ENCODE assay signal across 1 cellular context in the genomic region with DNA sequence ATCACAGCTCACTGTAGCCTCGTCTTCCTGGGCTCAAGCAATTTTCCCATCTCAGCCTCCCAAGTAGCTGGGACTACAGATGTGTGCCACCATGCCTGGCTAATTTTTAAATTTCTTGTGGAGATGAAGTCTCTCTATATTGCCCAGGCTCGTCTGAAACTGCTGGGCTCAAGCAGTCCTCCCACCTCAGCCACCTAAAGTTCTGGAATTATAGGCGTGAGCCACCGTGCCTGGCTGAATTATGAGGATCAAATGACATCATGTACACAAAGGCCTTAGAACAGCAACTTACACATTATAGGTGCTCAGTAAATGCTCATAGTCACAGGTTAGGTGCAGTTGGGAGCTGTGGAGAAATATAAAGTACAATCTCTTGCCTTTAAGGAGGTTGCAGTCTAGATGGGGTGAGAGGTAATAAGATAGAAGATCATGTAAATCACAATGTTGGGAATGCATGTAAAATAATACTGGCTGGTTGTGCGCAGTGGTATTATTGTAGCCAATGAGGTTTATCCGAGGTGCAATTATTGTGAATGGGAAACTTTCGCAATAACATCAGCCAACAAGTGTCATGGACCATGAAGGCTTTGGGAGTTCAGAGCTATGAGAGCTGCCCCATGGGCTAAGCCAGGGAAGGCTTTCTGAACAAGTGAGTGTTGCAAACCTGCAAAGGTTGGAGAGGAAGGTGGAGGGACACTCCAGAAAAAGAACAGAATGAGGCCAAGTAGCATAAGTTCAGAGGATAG.
TF ChIP-seq lines count a peak whose summit lies in the region.

No MANE protein-coding gene starts in this region.

TF ChIP-seq in HCT116, 20 proteins besides CTCF, POLR2A, EP300 and RAD21 (continued from another document):
- TF ChIP-seq, protein P1, sequence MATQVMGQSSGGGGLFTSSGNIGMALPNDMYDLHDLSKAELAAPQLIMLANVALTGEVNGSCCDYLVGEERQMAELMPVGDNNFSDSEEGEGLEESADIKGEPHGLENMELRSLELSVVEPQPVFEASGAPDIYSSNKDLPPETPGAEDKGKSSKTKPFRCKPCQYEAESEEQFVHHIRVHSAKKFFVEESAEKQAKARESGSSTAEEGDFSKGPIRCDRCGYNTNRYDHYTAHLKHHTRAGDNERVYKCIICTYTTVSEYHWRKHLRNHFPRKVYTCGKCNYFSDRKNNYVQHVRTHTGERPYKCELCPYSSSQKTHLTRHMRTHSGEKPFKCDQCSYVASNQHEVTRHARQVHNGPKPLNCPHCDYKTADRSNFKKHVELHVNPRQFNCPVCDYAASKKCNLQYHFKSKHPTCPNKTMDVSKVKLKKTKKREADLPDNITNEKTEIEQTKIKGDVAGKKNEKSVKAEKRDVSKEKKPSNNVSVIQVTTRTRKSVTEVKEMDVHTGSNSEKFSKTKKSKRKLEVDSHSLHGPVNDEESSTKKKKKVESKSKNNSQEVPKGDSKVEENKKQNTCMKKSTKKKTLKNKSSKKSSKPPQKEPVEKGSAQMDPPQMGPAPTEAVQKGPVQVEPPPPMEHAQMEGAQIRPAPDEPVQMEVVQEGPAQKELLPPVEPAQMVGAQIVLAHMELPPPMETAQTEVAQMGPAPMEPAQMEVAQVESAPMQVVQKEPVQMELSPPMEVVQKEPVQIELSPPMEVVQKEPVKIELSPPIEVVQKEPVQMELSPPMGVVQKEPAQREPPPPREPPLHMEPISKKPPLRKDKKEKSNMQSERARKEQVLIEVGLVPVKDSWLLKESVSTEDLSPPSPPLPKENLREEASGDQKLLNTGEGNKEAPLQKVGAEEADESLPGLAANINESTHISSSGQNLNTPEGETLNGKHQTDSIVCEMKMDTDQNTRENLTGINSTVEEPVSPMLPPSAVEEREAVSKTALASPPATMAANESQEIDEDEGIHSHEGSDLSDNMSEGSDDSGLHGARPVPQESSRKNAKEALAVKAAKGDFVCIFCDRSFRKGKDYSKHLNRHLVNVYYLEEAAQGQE (IDR thresholded peaks at IDR 0.05; ENCODE audit: low read depth): no peak
- TF ChIP-seq, protein P2, sequence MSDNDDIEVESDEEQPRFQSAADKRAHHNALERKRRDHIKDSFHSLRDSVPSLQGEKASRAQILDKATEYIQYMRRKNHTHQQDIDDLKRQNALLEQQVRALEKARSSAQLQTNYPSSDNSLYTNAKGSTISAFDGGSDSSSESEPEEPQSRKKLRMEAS (IDR thresholded peaks at IDR 0.05): no peak
- TF ChIP-seq TCF7L2 (IDR thresholded peaks at IDR 0.05; ENCODE audit: borderline replicate concordance, extremely low read depth, insufficient read depth, insufficient read length) (no peak), EGR1 (IDR thresholded peaks at IDR 0.05; ENCODE audit: low read depth) (no peak), SRF (IDR thresholded peaks at IDR 0.05; ENCODE audit: low read depth) (no peak), ZFX (IDR thresholded peaks at IDR 0.05) (no peak), YY1 (IDR thresholded peaks at IDR 0.05; ENCODE audit: extremely low read depth, insufficient replicate concordance, low read depth, low read length) (no peak), EZH2phosphoT487 (IDR thresholded peaks at IDR 0.05; ENCODE audit: borderline replicate concordance) (no peak)
- TF ChIP-seq, protein P3, sequence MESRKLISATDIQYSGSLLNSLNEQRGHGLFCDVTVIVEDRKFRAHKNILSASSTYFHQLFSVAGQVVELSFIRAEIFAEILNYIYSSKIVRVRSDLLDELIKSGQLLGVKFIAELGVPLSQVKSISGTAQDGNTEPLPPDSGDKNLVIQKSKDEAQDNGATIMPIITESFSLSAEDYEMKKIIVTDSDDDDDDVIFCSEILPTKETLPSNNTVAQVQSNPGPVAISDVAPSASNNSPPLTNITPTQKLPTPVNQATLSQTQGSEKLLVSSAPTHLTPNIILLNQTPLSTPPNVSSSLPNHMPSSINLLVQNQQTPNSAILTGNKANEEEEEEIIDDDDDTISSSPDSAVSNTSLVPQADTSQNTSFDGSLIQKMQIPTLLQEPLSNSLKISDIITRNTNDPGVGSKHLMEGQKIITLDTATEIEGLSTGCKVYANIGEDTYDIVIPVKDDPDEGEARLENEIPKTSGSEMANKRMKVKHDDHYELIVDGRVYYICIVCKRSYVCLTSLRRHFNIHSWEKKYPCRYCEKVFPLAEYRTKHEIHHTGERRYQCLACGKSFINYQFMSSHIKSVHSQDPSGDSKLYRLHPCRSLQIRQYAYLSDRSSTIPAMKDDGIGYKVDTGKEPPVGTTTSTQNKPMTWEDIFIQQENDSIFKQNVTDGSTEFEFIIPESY (IDR thresholded peaks at IDR 0.05; ENCODE audit: extremely low read depth, insufficient replicate concordance, low read length): no peak
